8 cellular contexts compared by ENCODE assay signal in genomic region chr17:42659079-42659931, GRCh38. TPM values are rescaled to one million over a fixed set of nuclear protein-coding genes. Genes with fewer than 3 reads are reported as not detected.
DNase-seq lines count a peak whose midpoint lies in the region; ATAC-seq and TF ChIP-seq lines count a peak whose summit lies in the region.

TUBG2 (plus strand) TSS chr17:42659284; CDS start chr17:42659504, 220 bp downstream.

- peak; percentile 96 for DNase-seq in Caco-2
- peak; percentile 84 for DNase-seq in HFFc6
- DNase-seq in NCI-H345 (lab: John Stamatoyannopoulos, UW): peak; percentile 95
- peak; percentile 82 for DNase-seq in activated CD4-positive, alpha-beta T cell treated with anti-CD3 and anti-CD28 coated beads for 48 hours
- peak; percentile 91 for DNase-seq in choroid plexus epithelial cell (ENCODE audit: low read depth)
- DNase-seq in kidney tubule cell (ENCODE audit: low spot score): peak; percentile 95
- DNase-seq in stimulated activated CD4-positive, alpha-beta T cell treated with anti-CD3 and anti-CD28 coated beads, Interleukin-1b, Interleukin-23, amount 100 ng/mL, for 24 hours (ENCODE audit: low read depth in 4 of 4, low spot score in 1 of 4): peak in 3 of 4 experiments; percentile 61 to 79 (median 75)

- H3K4me3 ChIP-seq in Caco-2 (ENCODE audit: low read depth, low read length) (peak within 1 kb of the TSS; percentile 79), choroid plexus epithelial cell (ENCODE audit: low read depth, low read length) (peak within 1 kb of the TSS; percentile 72)

- H3K4me1 ChIP-seq in Caco-2: peaks cover 10% of the 10 kb centered on the region

- H3K27me3 ChIP-seq in Caco-2 (replicated peaks; ENCODE audit: control insufficient read depth, insufficient read depth, low read length): no peaks in the 10 kb centered on the region

- H3K36me3 Mint-ChIP-seq in Caco-2 (ENCODE audit: insufficient read depth, unreplicated experiment) (peaks cover 23% of the 10 kb centered on the region), HFFc6 (ENCODE audit: low read depth) (peaks cover 3% of the 10 kb centered on the region; the same call in 1 of the 2 replicates)

- CTCF ChIA-PET in Caco-2 (lab: Charles Lee): interaction anchor here (0.7 to 1.4 kb wide), 8 partner anchors 14 to 347 kb away, joined by 3 to 11 read pairs (median 4); partner anchors contain the start of genes PLEKHH3, PSMC3IP, RETREG3 and TUBG1

- peak within 1 kb of the TSS; percentile 96 for H3K4me3 Mint-ChIP-seq in Caco-2 (ENCODE audit: unreplicated experiment)
- H3K4me3 Mint-ChIP-seq in HFFc6: peak within 1 kb of the TSS; percentile 90

- no peak for ATAC-seq in GM19328 (IDR thresholded peaks at IDR 0.05; ENCODE audit: unreplicated experiment)

- H3K27ac Mint-ChIP-seq in Caco-2 (ENCODE audit: unreplicated experiment): peak within 1 kb of the TSS; percentile 82
- peak within 1 kb of the TSS; percentile 82 for H3K27ac Mint-ChIP-seq in HFFc6

- no peaks in the 10 kb centered on the region for H3K36me3 ChIP-seq in Caco-2 (ENCODE audit: control insufficient read depth, insufficient read depth, low read length)

- no TSS peak for BruUV-seq in Caco-2 (replicated peaks; lab: Mats Ljungman, UMichigan)

- intact Hi-C loops in Caco-2 (cut with micrococcal nuclease; ENCODE audit: unreplicated experiment): loop anchor here (1.0 kb wide), 1 partner anchor 41 kb away; no protein-coding TSS in a partner anchor

- no peaks in the 10 kb centered on the region for H3K9me3 Mint-ChIP-seq in Caco-2 (ENCODE audit: unreplicated experiment)
- H3K9me3 Mint-ChIP-seq in HFFc6: no peaks in the 10 kb centered on the region

- H3K9me3 ChIP-seq in Caco-2: no peaks in the 10 kb centered on the region

- H3K27me3 Mint-ChIP-seq in Caco-2 (ENCODE audit: insufficient read depth, unreplicated experiment) (no peaks in the 10 kb centered on the region), HFFc6 (ENCODE audit: insufficient read depth) (no peaks in the 10 kb centered on the region)

- H3K4me1 Mint-ChIP-seq in Caco-2 (ENCODE audit: low read depth, unreplicated experiment): peaks cover 19% of the 10 kb centered on the region
- H3K4me1 Mint-ChIP-seq in HFFc6 (ENCODE audit: low read depth): peaks cover 62% of the 10 kb centered on the region

- POLR2A ChIA-PET in Caco-2 (lab: Charles Lee): interaction anchor here (0.6 to 1.6 kb wide), 5 partner anchors 10 to 339 kb away, joined by 3 to 8 read pairs (median 4); partner anchors contain the start of genes PLEKHH3, RETREG3 and TUBG1

- TF ChIP-seq CTCF in Caco-2 (IDR thresholded peaks at IDR 0.05; ENCODE audit: insufficient read depth in 1 of 2, low read depth in 1 of 2, low read length in 1 of 2, severe bottlenecking in 1 of 2, unreplicated experiment in 1 of 2) (no peak), HFFc6 (IDR thresholded peaks at IDR 0.05) (no peak), choroid plexus epithelial cell (conservative IDR thresholded peaks at IDR 0.05; ENCODE audit: low read depth, low read length) (no peak)

RNA-seq across cellular contexts. Expression of gene TUBG2, which starts in this region (rescaled TPM):
- 23.8 and 26.5 TPM in 2 replicates for total RNA-seq in Caco-2 (2022)
- total RNA-seq in HFFc6 (2021; fragmentation: NEBNext Ultra II Directional; extraction: Animal tissue kit (Norgen Biotek cat#: 25700)): 10 to 100 TPM; 15.2 to 17.3 (median 16.9) TPM
